20 cellular contexts compared by ENCODE assay signal in the genomic region with DNA sequence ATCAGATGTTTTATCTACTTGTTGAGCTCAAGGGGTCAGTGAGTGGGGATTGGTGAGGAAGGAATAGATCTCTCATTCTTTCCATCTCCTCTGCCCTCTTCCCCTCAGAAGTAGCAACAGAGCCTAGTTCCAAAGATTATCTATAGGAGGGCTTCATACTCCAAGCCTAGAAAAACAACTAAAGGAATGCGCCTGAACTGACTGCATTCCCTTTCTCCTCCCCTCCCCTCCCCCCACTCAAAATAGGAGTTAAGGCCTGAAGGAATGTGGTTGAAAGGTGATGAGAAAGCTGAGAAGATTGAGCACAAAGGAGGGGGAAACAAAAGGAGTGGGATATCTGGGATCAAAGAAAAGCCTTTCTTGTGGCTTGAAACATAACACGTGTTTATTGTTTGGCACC. TPM values are rescaled to one million over a fixed set of nuclear protein-coding genes. Genes with fewer than 3 reads are reported as not detected.
DNase-seq lines count a peak whose midpoint lies in the region; ATAC-seq and TF ChIP-seq lines count a peak whose summit lies in the region.
"Had no signal": no experiment of that assay in that cellular context is flagged by ENCODE, and none has a peak within 500 bp of the region (broad histone marks: within the 10 kb centered on the region; RNA-seq: fewer than 3 reads in every experiment).

No MANE protein-coding gene starts in this region.

- H3K79me1 ChIP-seq in trophoblast cell (ENCODE audit: low read length) = peaks cover 4% of the 10 kb centered on the region

- peak overlapping the region; percentile 48 for H3K4me2 ChIP-seq in trophoblast cell (ENCODE audit: low read length)

- H3K4me1 Mint-ChIP-seq in HFFc6 (ENCODE audit: low read depth) = peaks cover 18% of the 10 kb centered on the region

- peak overlapping the region; percentile 91 for H3K27ac ChIP-seq in iPS-18a (ENCODE audit: low read length)
- H3K27ac ChIP-seq in trophoblast cell (ENCODE audit: low read depth, low read length) = peak overlapping the region; percentile 86
- H3K27ac ChIP-seq: colonic mucosa, SJCRH30 had no signal

- no peaks in the 10 kb centered on the region for H3K27me3 ChIP-seq in iPS-18a (ENCODE audit: control insufficient read depth, insufficient read depth, low read length)
- H3K27me3 ChIP-seq in trophoblast cell (ENCODE audit: insufficient read depth, low read length) = no peaks in the 10 kb centered on the region
- H3K27me3 ChIP-seq: colonic mucosa, SJCRH30 had no signal

- ATAC-seq in left lobe of liver (no peak), HG03175 (IDR thresholded peaks at IDR 0.05; ENCODE audit: unreplicated experiment) (no peak)
- ATAC-seq: sciatic nerve had no signal

- H3K9me3 ChIP-seq in iPS-18a (ENCODE audit: control insufficient read depth, low read depth, low read length) (no peaks in the 10 kb centered on the region), trophoblast cell (ENCODE audit: insufficient read depth, low read depth, low read length) (no peaks in the 10 kb centered on the region)
- H3K9me3 ChIP-seq: colonic mucosa, SJCRH30 had no signal

- in situ Hi-C loops in astrocyte of the spinal cord (cut with HindIII; ENCODE audit: low sequenced_read_pairs) = no loop called here

- peaks cover 76% of the 10 kb centered on the region for H3K4me1 ChIP-seq in iPS-18a (ENCODE audit: control insufficient read depth, low read depth, low read length)
- peaks cover 2 to 4% of the 10 kb centered on the region in 2 experiments for H3K4me1 ChIP-seq in trophoblast cell (ENCODE audit: control insufficient read depth in 1 of 2, insufficient read depth in 2 of 2, low read length in 2 of 2)
- H3K4me1 ChIP-seq: colonic mucosa had no signal

- H2BK12ac ChIP-seq in trophoblast cell (ENCODE audit: low read length) = no peak overlapping the region

- no CpG with 5 or more reads among the region's 2 CpGs for WGBS in trophoblast cell (ENCODE audit: extremely low coverage, insufficient coverage, insufficient read length)

- H3K27ac Mint-ChIP-seq in HFFc6 = peak overlapping the region; percentile 32; the same call in 1 of the 2 replicates

- H3K4me3 Mint-ChIP-seq in HFFc6 = no peak overlapping the region

- no peak overlapping the region for H4K8ac ChIP-seq in trophoblast cell (ENCODE audit: low read depth, low read length)

- H3K14ac ChIP-seq in trophoblast cell (ENCODE audit: low read length) = no peak overlapping the region

- TF ChIP-seq CTCF in HFFc6 (IDR thresholded peaks at IDR 0.05) (no peak), astrocyte of the spinal cord (IDR thresholded peaks at IDR 0.05; ENCODE audit: low read depth, low read length) (no peak)

- no peak overlapping the region for H3K4ac ChIP-seq in trophoblast cell (ENCODE audit: low read depth, low read length)

- H3K9ac ChIP-seq in iPS-18a (ENCODE audit: low read length) (peak overlapping the region; percentile 68), trophoblast cell (ENCODE audit: low read length) (no peak overlapping the region)

- DNase-seq in HFFc6 (no peak), astrocyte of the spinal cord (ENCODE audit: low read depth, low spot score) (peak; percentile 17), trophoblast cell (peak; percentile 7 to 40), left lobe of liver (ENCODE audit: low spot score) (no peak), CD1c-positive myeloid dendritic cell (ENCODE audit: extremely low spot score) (no peak)
- no peak for DNase-seq in activated T-cell treated with anti-CD3 and anti-CD28 coated beads, Interleukin-2, amount 50 U/mL, for 48 hours
- DNase-seq: activated CD8-positive, alpha-beta memory T cell treated with anti-CD3 and anti-CD28 coated beads, Interleukin-2, amount 50 U/mL, for 4 hours; activated gamma-delta T cell treated with Interleukin-2 at 50 U/mL for 16 hours; anterior cingulate cortex; colonic mucosa; KG1; kidney; NCI-H1105; NCI-H524 treated with DMSO at 0.1 percent for 48 hours; SJCRH30; stimulated activated CD4-positive, alpha-beta T cell treated with anti-CD3 and anti-CD28 coated beads, Interleukin-1b, Interleukin-23, amount 100 ng/mL, for 48 hours; T-helper 9 cell had no signal

- H2AK5ac ChIP-seq in trophoblast cell (ENCODE audit: low read length) = no peak overlapping the region

- peak overlapping the region; percentile 64 for H2BK5ac ChIP-seq in trophoblast cell (ENCODE audit: low read depth, low read length, poor library complexity)

- peaks cover 38% of the 10 kb centered on the region for H3K36me3 ChIP-seq in iPS-18a (ENCODE audit: control insufficient read depth, low read depth, low read length)
- peaks cover 4 to 6% of the 10 kb centered on the region in 2 experiments for H3K36me3 ChIP-seq in trophoblast cell (ENCODE audit: control insufficient read depth in 1 of 2, insufficient read depth in 2 of 2, low read length in 2 of 2)
- H3K36me3 ChIP-seq: colonic mucosa had no signal

- H3K36me3 Mint-ChIP-seq in HFFc6 (ENCODE audit: low read depth) = peaks cover 9% of the 10 kb centered on the region; the same call in 1 of the 2 replicates

- no peak overlapping the region for H2AFZ ChIP-seq in trophoblast cell (ENCODE audit: insufficient read depth, low read length, poor library complexity)

- no peaks in the 10 kb centered on the region for H3K9me3 Mint-ChIP-seq in HFFc6

- H2BK120ac ChIP-seq in trophoblast cell (ENCODE audit: insufficient read depth, low read length, poor library complexity) = no peak overlapping the region

- H3K18ac ChIP-seq in trophoblast cell (ENCODE audit: low read length) = no peak overlapping the region

- H4K12ac ChIP-seq in trophoblast cell (ENCODE audit: low read depth, low read length) = no peak overlapping the region

- H3K27me3 Mint-ChIP-seq in HFFc6 (ENCODE audit: insufficient read depth) = no peaks in the 10 kb centered on the region

- no peak overlapping the region for H3K4me3 ChIP-seq in astrocyte of the spinal cord (ENCODE audit: low read depth, low read length)
- peak overlapping the region; percentile 48 for H3K4me3 ChIP-seq in iPS-18a (ENCODE audit: low read length)
- H3K4me3 ChIP-seq in trophoblast cell (ENCODE audit: low read depth, low read length) = no peak overlapping the region
- H3K4me3 ChIP-seq: colonic mucosa, SJCRH30 had no signal

- no peak overlapping the region for H4K91ac ChIP-seq in trophoblast cell (ENCODE audit: low read depth, low read length)

- H3K23ac ChIP-seq in trophoblast cell (ENCODE audit: low read length) = no peak overlapping the region

- H3K79me2 ChIP-seq in trophoblast cell (ENCODE audit: control insufficient read depth, insufficient read depth, low read length, poor library complexity) = no peaks in the 10 kb centered on the region

RNA-seq across cellular contexts. Expression of a gene that starts 10.5 kb away (rescaled TPM):
- 10 to 100 TPM; 12.3 to 17.5 (median 15.2) TPM for total RNA-seq in HFFc6 (2021; fragmentation: NEBNext Ultra II Directional; extraction: Animal tissue kit (Norgen Biotek cat#: 25700))
- 25.4 and 25.7 TPM in 2 replicates for polyA plus RNA-seq in trophoblast cell (2013)
- 5.6 TPM for total RNA-seq in left lobe of liver

Comparison
In these comparisons a context has a peak if more than half of its experiments do, and no peak if none do; other contexts are left out.
1. DNase-seq: peak in astrocyte of the spinal cord (single experiment) and trophoblast cell (2 of 2); none in HFFc6 (single experiment), activated T-cell treated with anti-CD3 and anti-CD28 coated beads, Interleukin-2, amount 50 U/mL, for 48 hours (0 of 2), left lobe of liver (single experiment) and CD1c-positive myeloid dendritic cell (single experiment).